Comparison of ENCODE assay signal across 1 cellular context in the genomic region with DNA sequence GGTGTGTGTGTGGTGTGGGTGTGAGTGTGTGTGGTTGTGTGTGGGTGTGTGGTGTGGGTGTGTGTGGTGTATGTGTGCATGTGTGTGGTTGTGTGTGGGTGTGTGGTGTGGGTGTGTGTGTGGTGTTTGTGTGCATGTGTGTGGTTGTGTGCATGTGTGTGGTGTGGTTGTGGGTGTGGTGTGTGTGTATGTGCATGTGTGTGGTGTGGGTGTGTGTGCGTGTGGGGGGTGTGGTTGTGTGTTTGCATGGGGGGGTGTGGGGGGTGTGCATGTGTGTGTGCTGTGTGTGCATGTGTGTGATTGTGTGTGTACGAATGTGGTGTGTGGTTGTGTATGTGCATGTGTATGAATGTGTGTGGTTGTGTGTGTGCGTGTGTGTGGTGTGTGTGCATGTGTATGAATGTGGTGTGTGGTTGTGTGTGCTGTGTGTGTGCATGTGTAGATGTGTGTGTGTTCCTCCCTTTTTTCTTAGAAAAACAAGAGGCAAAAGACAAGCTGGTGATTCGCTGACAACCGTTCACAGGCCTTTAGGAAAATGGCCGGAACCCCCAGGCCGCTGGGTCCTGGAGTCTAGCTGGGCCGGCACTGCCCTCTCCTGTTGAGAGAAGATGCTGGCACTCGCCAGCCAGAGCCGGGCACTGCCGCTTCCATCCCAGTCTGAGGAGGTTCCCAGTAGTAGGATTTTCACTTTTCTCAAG.
TF ChIP-seq lines count a peak whose summit lies in the region.

No MANE protein-coding gene starts in this region.

TF ChIP-seq in IMR-90, 13 proteins besides CTCF, POLR2A, EP300 and RAD21:
- TF ChIP-seq SMC3 (IDR thresholded peaks at IDR 0.05; ENCODE audit: low read depth, low read length) (peak; percentile 52; the same call in 1 of the 2 replicates), RFX5 (IDR thresholded peaks at IDR 0.05; ENCODE audit: low read depth, low read length) (no peak)
